In the genomic region with DNA sequence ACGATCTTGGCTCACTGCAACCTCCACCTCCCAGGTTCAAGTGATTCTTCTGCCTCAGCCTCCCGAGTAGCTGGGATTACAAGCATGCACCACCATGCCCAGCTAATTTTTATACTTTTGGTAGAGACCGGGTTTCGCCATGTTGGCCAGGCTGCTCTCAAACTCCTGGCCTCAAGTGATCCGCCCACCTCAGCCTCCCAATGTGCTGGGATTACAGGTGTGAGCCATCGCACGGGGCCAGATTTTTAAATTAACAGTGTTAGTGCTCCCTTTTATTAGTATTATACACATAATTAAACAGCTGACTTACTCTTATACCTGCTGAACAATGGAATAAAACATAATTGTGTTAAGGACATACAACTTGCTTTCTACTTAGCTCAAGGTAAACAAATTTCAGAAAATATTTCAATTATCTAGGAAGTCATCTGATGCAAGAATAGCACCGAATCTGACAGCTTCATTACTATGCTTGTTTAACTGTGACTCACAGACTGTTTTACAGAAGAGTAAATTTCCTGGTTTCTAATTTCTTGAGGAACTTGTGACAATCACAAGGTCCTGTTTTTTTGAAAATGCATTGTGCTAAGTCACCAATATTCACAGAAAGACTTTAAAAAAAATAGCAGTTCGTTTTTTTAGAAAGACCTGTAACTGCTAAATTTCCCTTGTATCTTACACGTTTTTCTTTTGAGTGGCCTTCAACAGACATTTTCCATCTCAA, we compare ENCODE assay signal across 8 cellular contexts. TPM values are rescaled to one million over a fixed set of nuclear protein-coding genes. Genes with fewer than 3 reads are reported as not detected.
DNase-seq lines count a peak whose midpoint lies in the region; ATAC-seq and TF ChIP-seq lines count a peak whose summit lies in the region.

No MANE protein-coding gene starts in this region.

- H3K36me3 ChIP-seq in GM23248 (ENCODE audit: low read depth) (no peaks in the 10 kb centered on the region), fibroblast of lung (ENCODE audit: control insufficient read depth, insufficient read depth, low read length) (no peaks in the 10 kb centered on the region)

- H3K27me3 ChIP-seq in GM23248 (replicated peaks; ENCODE audit: insufficient read depth) (no peaks in the 10 kb centered on the region), fibroblast of lung (ENCODE audit: control insufficient read depth, insufficient read depth, low read length) (no peaks in the 10 kb centered on the region)

- peaks cover 84% of the 10 kb centered on the region for H3K79me2 ChIP-seq in GM23248 (ENCODE audit: insufficient read depth)
- H3K79me2 ChIP-seq in fibroblast of lung (ENCODE audit: control insufficient read depth, insufficient read depth, low read length): no peaks in the 10 kb centered on the region

- peaks cover 5% of the 10 kb centered on the region for H3K36me3 Mint-ChIP-seq in nephron progenitor cell (ENCODE audit: low read depth)

- H3K27me3 Mint-ChIP-seq in nephron progenitor cell (ENCODE audit: low read depth, poor library complexity): peaks cover 8% of the 10 kb centered on the region

- H3K4me3 Mint-ChIP-seq in nephron progenitor cell: no peak overlapping the region

- H3K27ac Mint-ChIP-seq in nephron progenitor cell: no peak overlapping the region

- H3K27ac ChIP-seq in GM23248 (peak overlapping the region; percentile 97), fibroblast of lung (ENCODE audit: insufficient read depth, low read length) (peak overlapping the region; percentile 72)

- in situ Hi-C loops in GM23248 (cut with MboI): loop anchor here (10.0 kb wide), 1 partner anchor 58 kb away; no protein-coding TSS in a partner anchor

- WGBS in GM23248 (ENCODE audit: low coverage in 1 of 2, low lambda C conversion rate in 2 of 2, missing lambda C conversion rate in 2 of 2), 2 experiments: 42 to 43% methylated on average over 10 of the region's 10 CpGs

- no peak overlapping the region for H2AFZ ChIP-seq in GM23248
- H2AFZ ChIP-seq in fibroblast of lung (ENCODE audit: low read length): no peak overlapping the region

- H3K9ac ChIP-seq in GM23248 (peak overlapping the region; percentile 79), fibroblast of lung (ENCODE audit: insufficient read depth, low read length) (no peak overlapping the region)

- H3K4me2 ChIP-seq in GM23248 (ENCODE audit: unreplicated experiment) (peak overlapping the region; percentile 69), fibroblast of lung (ENCODE audit: extremely low read depth, insufficient read depth, low read length) (peak overlapping the region; percentile 52)

- H3K9me3 Mint-ChIP-seq in nephron progenitor cell: no peaks in the 10 kb centered on the region

- no peaks in the 10 kb centered on the region for H4K20me1 ChIP-seq in GM23248 (ENCODE audit: insufficient read depth)
- H4K20me1 ChIP-seq in fibroblast of lung (ENCODE audit: control insufficient read depth, extremely low read depth, insufficient read depth, low read length): no peaks in the 10 kb centered on the region

- peaks cover 33% of the 10 kb centered on the region for H3K4me1 ChIP-seq in GM23248 (ENCODE audit: insufficient read depth)
- peaks cover 9% of the 10 kb centered on the region for H3K4me1 ChIP-seq in fibroblast of lung (ENCODE audit: control insufficient read depth, extremely low read depth, insufficient read depth, low read length)

- peaks cover 14% of the 10 kb centered on the region for H3K4me1 Mint-ChIP-seq in nephron progenitor cell

- peak overlapping the region; percentile 36 for H3K4me3 ChIP-seq in GM23248
- no peak overlapping the region for H3K4me3 ChIP-seq in fibroblast of lung (replicated peaks in 1 of 4; ENCODE audit: control extremely low read depth in 1 of 4, insufficient read depth in 1 of 4, low read depth in 3 of 4, low read length in 4 of 4)

- TF ChIP-seq CTCF in fibroblast of lung (conservative IDR thresholded peaks at IDR 0.05 in 1 of 2, IDR thresholded peaks at IDR 0.05 in 1 of 2; ENCODE audit: low read depth in 1 of 2, low read length in 2 of 2) (no peak), nephron progenitor cell (IDR thresholded peaks at IDR 0.05) (no peak)

- DNase-seq in GM23248 (peak; percentile 90), RPMI8226 (peak; percentile 9), fibroblast of lung (ENCODE audit: low read depth in 2 of 2) (peak; percentile 75 to 87), renal cortical epithelial cell (ENCODE audit: low read depth) (peak; percentile 98), nephron progenitor cell (no peak), NCI-H187 treated with DMSO at 0.1 percent for 48 hours (lab: John Stamatoyannopoulos, UW) (no peak), NCI-H774 (lab: John Stamatoyannopoulos, UW) (no peak)

- peaks cover 32% of the 10 kb centered on the region for H3F3A ChIP-seq in GM23248 (ENCODE audit: insufficient read depth)

- H3K9me2 ChIP-seq in GM23248 (ENCODE audit: insufficient read depth): no peaks in the 10 kb centered on the region

- H3K9me3 ChIP-seq in GM23248 (ENCODE audit: low read depth) (no peaks in the 10 kb centered on the region), fibroblast of lung (ENCODE audit: control insufficient read depth, insufficient read depth, low read depth, low read length) (no peaks in the 10 kb centered on the region)

- no peak for ATAC-seq in HG03457 (IDR thresholded peaks at IDR 0.05; ENCODE audit: unreplicated experiment)

RNA-seq across cellular contexts. Expression of a gene that starts 51.2 kb away (rescaled TPM):
- 28.6 and 29.1 TPM in 2 replicates for total RNA-seq in GM23248 (2014; rRNA removed; shearing (Covaris generic))
- 10.7 and 12.8 TPM in 2 replicates for polyA plus RNA-seq in GM23248 (2016; fragmentation: Nextera tagmentation; extraction: Ambion mirVana)
- total RNA-seq in fibroblast of lung: 28.8 and 31.0 TPM in 2 replicates
- polyA plus RNA-seq in fibroblast of lung: 16.5 and 19.0 TPM in 2 replicates
- polyA plus RNA-seq in fibroblast of lung (2012): 13.0 and 13.7 TPM in 2 replicates
- polyA minus RNA-seq in fibroblast of lung (ENCODE audit: low replicate concordance): 7.4 and 16.3 TPM in 2 replicates
- 30.0 and 45.9 TPM in 2 replicates for total RNA-seq in renal cortical epithelial cell

Comparison
In these comparisons a context has a peak if more than half of its experiments do, and no peak if none do; other contexts are left out.
1. DNase-seq: peak in GM23248 (single experiment), RPMI8226 (single experiment), fibroblast of lung (2 of 2) and renal cortical epithelial cell (single experiment); none in nephron progenitor cell (single experiment), NCI-H187 treated with DMSO at 0.1 percent for 48 hours (single experiment) and NCI-H774 (single experiment).